ENCODE assay signal across 11 cellular contexts in genomic region chr10:98242823-98243222, GRCh38. TPM values are rescaled to one million over a fixed set of nuclear protein-coding genes. Genes with fewer than 3 reads are reported as not detected.
A peak's percentile ranks its signal among the peaks of the same experiment; 100 is the strongest.
DNase-seq lines count a peak whose midpoint lies in the region; ATAC-seq and TF ChIP-seq lines count a peak whose summit lies in the region.
"Had no signal": no experiment of that assay in that cellular context is flagged by ENCODE, and none has a peak within 500 bp of the region (broad histone marks: within the 10 kb centered on the region; RNA-seq: fewer than 3 reads in every experiment).

No MANE protein-coding gene starts in this region.

- WGBS in prostate gland, result 82% methylated on average over 1 of the region's 1 CpG

- ATAC-seq in left cardiac atrium (no peak), HG03354 (IDR thresholded peaks at IDR 0.05; ENCODE audit: poor library complexity, severe bottlenecking, unreplicated experiment) (no peak)
- ATAC-seq: activated T-helper 17 cell treated with anti-CD3 and anti-CD28 coated beads, Interleukin-2, amount 50 U/mL, for 72 hours had no signal

- H3K27ac ChIP-seq in left ventricle myocardium inferior (replicated peaks), result no peak overlapping the region
- no peak overlapping the region for H3K27ac ChIP-seq in prostate gland
- H3K27ac ChIP-seq: neutrophil had no signal

- no peak overlapping the region for H3K4me3 ChIP-seq in left ventricle myocardium inferior
- no peak overlapping the region for H3K4me3 ChIP-seq in prostate gland

- DNase-seq in left ventricle myocardium inferior, result no peak
- DNase-seq in left cardiac atrium, result no peak
- peak; percentile 42 for DNase-seq in SW480 (ENCODE audit: low spot score)
- peak; percentile 20 for DNase-seq in globus pallidus (ENCODE audit: low spot score)
- no peak for DNase-seq in germinal center (ENCODE audit: low spot score)
- no peak for DNase-seq in prostate gland (ENCODE audit: low spot score)
- DNase-seq in islet precursor cell, result no peak
- DNase-seq: GDM1 had no signal

- intact Hi-C loops in left ventricle myocardium inferior (cut with micrococcal nuclease), result no loop called here
- intact Hi-C loops in left cardiac atrium (cut with DNase I), result loop anchor here in 1 of 2 donors (10.0 kb wide), 1 partner anchor 62 kb away; no protein-coding TSS in a partner anchor
- intact Hi-C loops in prostate gland (cut with DNase I), result loop anchor here (5.0 kb wide), 1 partner anchor 64 kb away; no protein-coding TSS in a partner anchor

- H3K4me1 ChIP-seq in left ventricle myocardium inferior (no peaks in the 10 kb centered on the region), prostate gland (replicated peaks) (no peaks in the 10 kb centered on the region)

- TF ChIP-seq POLR2A in prostate gland (IDR thresholded peaks at IDR 0.05), result no peak

- H3K36me3 ChIP-seq in left ventricle myocardium inferior (peaks cover 62% of the 10 kb centered on the region), prostate gland (no peaks in the 10 kb centered on the region)

- H3K9me3 ChIP-seq in left ventricle myocardium inferior (replicated peaks) (no peaks in the 10 kb centered on the region), prostate gland (no peaks in the 10 kb centered on the region)
- H3K9me3 ChIP-seq: neutrophil had no signal

- peak; percentile 58 for TF ChIP-seq CTCF in left ventricle myocardium inferior (IDR thresholded peaks at IDR 0.05; ENCODE audit: borderline replicate concordance)
- peak in 2 of 4 experiments; percentile 41 to 58 for TF ChIP-seq CTCF in prostate gland (IDR thresholded peaks at IDR 0.05)

- H3K27me3 ChIP-seq in left ventricle myocardium inferior (ENCODE audit: low read depth) (no peaks in the 10 kb centered on the region), prostate gland (replicated peaks; ENCODE audit: insufficient read depth) (no peaks in the 10 kb centered on the region)
- H3K27me3 ChIP-seq: neutrophil had no signal

RNA-seq across cellular contexts. Expression of gene LOXL4, which starts 25.2 kb away (rescaled TPM):
- total RNA-seq in left ventricle myocardium inferior (1.4 TPM), left cardiac atrium (under 1 TPM; 0.77 to 0.94 TPM), prostate gland (10 to 100 TPM in 1 of 2 donors, 1 to 10 TPM in 1; 7.4 to 26.8 TPM)
- total RNA-seq: activated T-helper 17 cell treated with anti-CD3 and anti-CD28 coated beads, Interleukin-2, amount 50 U/mL, for 72 hours had no signal

Comparison
In these comparisons a context has a peak if more than half of its experiments do, and no peak if none do; other contexts are left out.
1. DNase-seq: peak in SW480 (single experiment) and globus pallidus (single experiment); none in left ventricle myocardium inferior (single experiment), left cardiac atrium (single experiment), germinal center (single experiment), prostate gland (single experiment) and islet precursor cell (single experiment).